9 cellular contexts compared by ENCODE assay signal in genomic region chr1:29698033-29698432, GRCh38.
DNase-seq lines count a peak whose midpoint lies in the region; ATAC-seq and TF ChIP-seq lines count a peak whose summit lies in the region.
"Had no signal": no experiment of that assay in that cellular context is flagged by ENCODE, and none has a peak within 500 bp of the region (broad histone marks: within the 10 kb centered on the region; RNA-seq: fewer than 3 reads in every experiment).

No MANE protein-coding gene starts in this region.

- no peaks in the 10 kb centered on the region for H3F3A ChIP-seq in neural progenitor cell (ENCODE audit: low read depth)

- H3K27ac ChIP-seq in neural progenitor cell = no peak overlapping the region

- H3K27me3 Mint-ChIP-seq in neural progenitor cell (ENCODE audit: insufficient read depth, low read depth) = peaks cover 15% of the 10 kb centered on the region

- DNase-seq in DMS53 (lab: John Stamatoyannopoulos, UW) (peak; percentile 11), DMS53 treated with DMSO at 0.1 percent for 48 hours (lab: John Stamatoyannopoulos, UW; ENCODE audit: unreplicated experiment) (no peak), NCI-H1694 (lab: John Stamatoyannopoulos, UW) (peak; percentile 22), cerebellar cortex (ENCODE audit: low spot score) (peak; percentile 8), neural progenitor cell (ENCODE audit: low spot score) (peak; percentile 82), pons (ENCODE audit: low spot score) (no peak)
- DNase-seq: NCI-H1092 treated with DMSO at 0.1 percent for 48 hours had no signal

- no peak overlapping the region for H3K27ac Mint-ChIP-seq in neural progenitor cell

- H3K36me3 ChIP-seq in neural progenitor cell = no peaks in the 10 kb centered on the region

- no peak for ATAC-seq in HG03442 (IDR thresholded peaks at IDR 0.05; ENCODE audit: unreplicated experiment)
- ATAC-seq in HG02759 (IDR thresholded peaks at IDR 0.05; ENCODE audit: unreplicated experiment) = no peak

- no peaks in the 10 kb centered on the region for H3K4me1 ChIP-seq in neural progenitor cell

- H3K36me3 Mint-ChIP-seq in neural progenitor cell = no peaks in the 10 kb centered on the region

- H3K4me3 Mint-ChIP-seq in neural progenitor cell = no peak overlapping the region

- no peak overlapping the region for H3K4me3 ChIP-seq in neural progenitor cell

- H3K9ac ChIP-seq in neural progenitor cell = no peak overlapping the region

- no peak overlapping the region for H2AFZ ChIP-seq in neural progenitor cell (replicated peaks)

- no peaks in the 10 kb centered on the region for H3K27me3 ChIP-seq in neural progenitor cell

- no peaks in the 10 kb centered on the region for H4K20me1 ChIP-seq in neural progenitor cell (ENCODE audit: low read depth)

- TF ChIP-seq CTCF in neural progenitor cell (IDR thresholded peaks at IDR 0.05) = peak; percentile 69

- no peaks in the 10 kb centered on the region for H3K79me2 ChIP-seq in neural progenitor cell (ENCODE audit: low read depth)

- peaks cover 7% of the 10 kb centered on the region for H3K9me3 Mint-ChIP-seq in neural progenitor cell

- no peaks in the 10 kb centered on the region for H3K9me3 ChIP-seq in neural progenitor cell (ENCODE audit: low read depth)

- H3K4me1 Mint-ChIP-seq in neural progenitor cell = peaks cover 46% of the 10 kb centered on the region

- no peak overlapping the region for H3K4me2 ChIP-seq in neural progenitor cell

Comparison
In these comparisons a context has a peak if more than half of its experiments do, and no peak if none do; other contexts are left out.
1. DNase-seq: peak in DMS53 (single experiment), NCI-H1694 (single experiment), cerebellar cortex (single experiment) and neural progenitor cell (single experiment); none in DMS53 treated with DMSO at 0.1 percent for 48 hours (single experiment) and pons (single experiment).